ENCODE assay signal across 1 cellular context in the genomic region with DNA sequence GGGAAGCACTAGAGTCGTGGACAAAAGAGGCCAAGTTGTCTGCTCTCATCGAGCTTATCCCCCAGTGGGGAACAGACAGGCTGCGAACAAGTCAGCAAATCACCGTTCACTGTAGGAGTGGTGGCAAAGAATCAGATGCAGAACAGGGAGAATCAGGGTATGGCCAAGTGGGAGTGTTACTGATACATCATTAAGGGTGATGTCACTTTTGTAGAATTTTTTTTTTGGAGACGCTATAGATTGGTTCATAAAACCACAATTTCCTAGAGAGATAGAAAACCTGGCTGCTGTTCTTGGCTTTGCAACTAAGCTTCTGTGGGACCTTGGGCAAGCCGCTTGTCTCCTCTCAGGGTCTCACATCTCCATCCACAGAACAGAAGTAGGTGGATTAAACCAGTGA.
TF ChIP-seq lines count a peak whose summit lies in the region.

No MANE protein-coding gene starts in this region.

TF ChIP-seq in GM23338, 12 proteins besides CTCF, POLR2A, EP300 and RAD21 (continued from another document):
- TF ChIP-seq, protein P1, sequence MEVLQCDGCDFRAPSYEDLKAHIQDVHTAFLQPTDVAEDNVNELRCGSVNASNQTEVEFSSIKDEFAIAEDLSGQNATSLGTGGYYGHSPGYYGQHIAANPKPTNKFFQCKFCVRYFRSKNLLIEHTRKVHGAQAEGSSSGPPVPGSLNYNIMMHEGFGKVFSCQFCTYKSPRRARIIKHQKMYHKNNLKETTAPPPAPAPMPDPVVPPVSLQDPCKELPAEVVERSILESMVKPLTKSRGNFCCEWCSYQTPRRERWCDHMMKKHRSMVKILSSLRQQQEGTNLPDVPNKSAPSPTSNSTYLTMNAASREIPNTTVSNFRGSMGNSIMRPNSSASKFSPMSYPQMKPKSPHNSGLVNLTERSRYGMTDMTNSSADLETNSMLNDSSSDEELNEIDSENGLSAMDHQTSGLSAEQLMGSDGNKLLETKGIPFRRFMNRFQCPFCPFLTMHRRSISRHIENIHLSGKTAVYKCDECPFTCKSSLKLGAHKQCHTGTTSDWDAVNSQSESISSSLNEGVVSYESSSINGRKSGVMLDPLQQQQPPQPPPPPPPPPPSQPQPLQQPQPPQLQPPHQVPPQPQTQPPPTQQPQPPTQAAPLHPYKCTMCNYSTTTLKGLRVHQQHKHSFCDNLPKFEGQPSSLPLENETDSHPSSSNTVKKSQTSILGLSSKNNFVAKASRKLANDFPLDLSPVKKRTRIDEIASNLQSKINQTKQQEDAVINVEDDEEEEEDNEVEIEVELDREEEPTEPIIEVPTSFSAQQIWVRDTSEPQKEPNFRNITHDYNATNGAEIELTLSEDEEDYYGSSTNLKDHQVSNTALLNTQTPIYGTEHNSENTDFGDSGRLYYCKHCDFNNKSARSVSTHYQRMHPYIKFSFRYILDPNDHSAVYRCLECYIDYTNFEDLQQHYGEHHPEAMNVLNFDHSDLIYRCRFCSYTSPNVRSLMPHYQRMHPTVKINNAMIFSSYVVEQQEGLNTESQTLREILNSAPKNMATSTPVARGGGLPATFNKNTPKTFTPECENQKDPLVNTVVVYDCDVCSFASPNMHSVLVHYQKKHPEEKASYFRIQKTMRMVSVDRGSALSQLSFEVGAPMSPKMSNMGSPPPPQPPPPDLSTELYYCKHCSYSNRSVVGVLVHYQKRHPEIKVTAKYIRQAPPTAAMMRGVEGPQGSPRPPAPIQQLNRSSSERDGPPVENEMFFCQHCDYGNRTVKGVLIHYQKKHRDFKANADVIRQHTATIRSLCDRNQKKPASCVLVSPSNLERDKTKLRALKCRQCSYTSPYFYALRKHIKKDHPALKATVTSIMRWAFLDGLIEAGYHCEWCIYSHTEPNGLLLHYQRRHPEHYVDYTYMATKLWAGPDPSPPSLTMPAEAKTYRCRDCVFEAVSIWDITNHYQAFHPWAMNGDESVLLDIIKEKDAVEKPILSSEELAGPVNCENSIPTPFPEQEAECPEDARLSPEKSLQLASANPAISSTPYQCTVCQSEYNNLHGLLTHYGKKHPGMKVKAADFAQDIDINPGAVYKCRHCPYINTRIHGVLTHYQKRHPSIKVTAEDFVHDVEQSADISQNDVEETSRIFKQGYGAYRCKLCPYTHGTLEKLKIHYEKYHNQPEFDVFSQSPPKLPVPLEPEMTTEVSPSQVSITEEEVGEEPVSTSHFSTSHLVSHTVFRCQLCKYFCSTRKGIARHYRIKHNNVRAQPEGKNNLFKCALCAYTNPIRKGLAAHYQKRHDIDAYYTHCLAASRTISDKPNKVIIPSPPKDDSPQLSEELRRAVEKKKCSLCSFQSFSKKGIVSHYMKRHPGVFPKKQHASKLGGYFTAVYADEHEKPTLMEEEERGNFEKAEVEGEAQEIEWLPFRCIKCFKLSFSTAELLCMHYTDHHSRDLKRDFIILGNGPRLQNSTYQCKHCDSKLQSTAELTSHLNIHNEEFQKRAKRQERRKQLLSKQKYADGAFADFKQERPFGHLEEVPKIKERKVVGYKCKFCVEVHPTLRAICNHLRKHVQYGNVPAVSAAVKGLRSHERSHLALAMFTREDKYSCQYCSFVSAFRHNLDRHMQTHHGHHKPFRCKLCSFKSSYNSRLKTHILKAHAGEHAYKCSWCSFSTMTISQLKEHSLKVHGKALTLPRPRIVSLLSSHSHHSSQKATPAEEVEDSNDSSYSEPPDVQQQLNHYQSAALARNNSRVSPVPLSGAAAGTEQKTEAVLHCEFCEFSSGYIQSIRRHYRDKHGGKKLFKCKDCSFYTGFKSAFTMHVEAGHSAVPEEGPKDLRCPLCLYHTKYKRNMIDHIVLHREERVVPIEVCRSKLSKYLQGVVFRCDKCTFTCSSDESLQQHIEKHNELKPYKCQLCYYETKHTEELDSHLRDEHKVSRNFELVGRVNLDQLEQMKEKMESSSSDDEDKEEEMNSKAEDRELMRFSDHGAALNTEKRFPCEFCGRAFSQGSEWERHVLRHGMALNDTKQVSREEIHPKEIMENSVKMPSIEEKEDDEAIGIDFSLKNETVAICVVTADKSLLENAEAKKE (CRISPR knock-in tag; IDR thresholded peaks at IDR 0.05), result no peak
- no peak for TF ChIP-seq STAT1 (IDR thresholded peaks at IDR 0.05; ENCODE audit: unreplicated experiment)
- TF ChIP-seq ZNF114 (CRISPR knock-in tag; IDR thresholded peaks at IDR 0.05), result no peak
- TF ChIP-seq CREB1 (CRISPR knock-in tag; IDR thresholded peaks at IDR 0.05; ENCODE audit: low read depth), result no peak
- TF ChIP-seq, protein P2, sequence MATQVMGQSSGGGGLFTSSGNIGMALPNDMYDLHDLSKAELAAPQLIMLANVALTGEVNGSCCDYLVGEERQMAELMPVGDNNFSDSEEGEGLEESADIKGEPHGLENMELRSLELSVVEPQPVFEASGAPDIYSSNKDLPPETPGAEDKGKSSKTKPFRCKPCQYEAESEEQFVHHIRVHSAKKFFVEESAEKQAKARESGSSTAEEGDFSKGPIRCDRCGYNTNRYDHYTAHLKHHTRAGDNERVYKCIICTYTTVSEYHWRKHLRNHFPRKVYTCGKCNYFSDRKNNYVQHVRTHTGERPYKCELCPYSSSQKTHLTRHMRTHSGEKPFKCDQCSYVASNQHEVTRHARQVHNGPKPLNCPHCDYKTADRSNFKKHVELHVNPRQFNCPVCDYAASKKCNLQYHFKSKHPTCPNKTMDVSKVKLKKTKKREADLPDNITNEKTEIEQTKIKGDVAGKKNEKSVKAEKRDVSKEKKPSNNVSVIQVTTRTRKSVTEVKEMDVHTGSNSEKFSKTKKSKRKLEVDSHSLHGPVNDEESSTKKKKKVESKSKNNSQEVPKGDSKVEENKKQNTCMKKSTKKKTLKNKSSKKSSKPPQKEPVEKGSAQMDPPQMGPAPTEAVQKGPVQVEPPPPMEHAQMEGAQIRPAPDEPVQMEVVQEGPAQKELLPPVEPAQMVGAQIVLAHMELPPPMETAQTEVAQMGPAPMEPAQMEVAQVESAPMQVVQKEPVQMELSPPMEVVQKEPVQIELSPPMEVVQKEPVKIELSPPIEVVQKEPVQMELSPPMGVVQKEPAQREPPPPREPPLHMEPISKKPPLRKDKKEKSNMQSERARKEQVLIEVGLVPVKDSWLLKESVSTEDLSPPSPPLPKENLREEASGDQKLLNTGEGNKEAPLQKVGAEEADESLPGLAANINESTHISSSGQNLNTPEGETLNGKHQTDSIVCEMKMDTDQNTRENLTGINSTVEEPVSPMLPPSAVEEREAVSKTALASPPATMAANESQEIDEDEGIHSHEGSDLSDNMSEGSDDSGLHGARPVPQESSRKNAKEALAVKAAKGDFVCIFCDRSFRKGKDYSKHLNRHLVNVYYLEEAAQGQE (IDR thresholded peaks at IDR 0.05; ENCODE audit: unreplicated experiment), result no peak
- TF ChIP-seq EZH2 (IDR thresholded peaks at IDR 0.05; ENCODE audit: low read depth, unreplicated experiment), result no peak
- no peak for TF ChIP-seq NANOG (IDR thresholded peaks at IDR 0.05; ENCODE audit: borderline replicate concordance)
